8 cellular contexts compared by ENCODE assay signal in genomic region chr5:152349683-152350526, GRCh38. TPM values are rescaled to one million over a fixed set of nuclear protein-coding genes. Genes with fewer than 3 reads are reported as not detected.
DNase-seq lines count a peak whose midpoint lies in the region; ATAC-seq and TF ChIP-seq lines count a peak whose summit lies in the region.

No MANE protein-coding gene starts in this region.

- CTCF ChIA-PET in CD4-positive, alpha-beta T cell (lab: Charles Lee) = interaction anchor here (0.5 to 1.0 kb wide), 2 partner anchors 523 to 688 kb away, joined by 3 read pairs; no protein-coding TSS in a partner anchor

- peaks cover 2% of the 10 kb centered on the region for H3K9me3 Mint-ChIP-seq in CD4-positive, alpha-beta T cell

- H3K27ac ChIP-seq in CD4-positive, alpha-beta T cell (ENCODE audit: low read depth, low read length) = no peak overlapping the region

- peak; percentile 43 for TF ChIP-seq CTCF in CD4-positive, alpha-beta T cell (IDR thresholded peaks at IDR 0.05)

- H3K27ac Mint-ChIP-seq in CD4-positive, alpha-beta T cell = no peak overlapping the region

- no peak for ATAC-seq in CD4-positive, alpha-beta T cell (ENCODE audit: poor library complexity)
- ATAC-seq in GM18519 (IDR thresholded peaks at IDR 0.05; ENCODE audit: low FRiP score, unreplicated experiment) (peak; percentile 93), HG02970 (IDR thresholded peaks at IDR 0.05; ENCODE audit: low FRiP score, unreplicated experiment) (peak; percentile 83), HG03196 (IDR thresholded peaks at IDR 0.05; ENCODE audit: unreplicated experiment) (no peak)

- H3K27me3 Mint-ChIP-seq in CD4-positive, alpha-beta T cell = no peaks in the 10 kb centered on the region

- POLR2A ChIA-PET in CD4-positive, alpha-beta T cell (lab: Charles Lee) = interaction anchor here (1.5 kb wide), 1 partner anchor 578 kb away, joined by 4 read pairs; the partner anchor contains the start of gene G3BP1

- no peaks in the 10 kb centered on the region for H3K4me1 Mint-ChIP-seq in CD4-positive, alpha-beta T cell (ENCODE audit: low read depth)

- peaks cover 4% of the 10 kb centered on the region for H3K27me3 ChIP-seq in CD4-positive, alpha-beta T cell (ENCODE audit: control insufficient read depth, insufficient read depth, low read length)

- no peaks in the 10 kb centered on the region for H3K9me3 ChIP-seq in CD4-positive, alpha-beta T cell (ENCODE audit: control insufficient read depth, low read length)

- H3K4me3 Mint-ChIP-seq in CD4-positive, alpha-beta T cell = no peak overlapping the region

- intact Hi-C loops in CD4-positive, alpha-beta T cell (cut with DNase I, micrococcal nuclease) = loop anchor here (2.0 to 5.0 kb wide), 4 partner anchors 523 to 693 kb away; no protein-coding TSS in a partner anchor

- peak in 4 of 10 experiments; percentile 1 to 6 (median 2) for DNase-seq in CD4-positive, alpha-beta T cell
- peak; percentile 27 for DNase-seq in NCI-H2227 treated with DMSO at 0.1 percent for 48 hours (lab: John Stamatoyannopoulos, UW)
- DNase-seq in amygdala (lab: John Stamatoyannopoulos, UW) = peak in 34 of 56 donors; percentile 1 to 54 (median 12)
- peak; percentile 11 for DNase-seq in iPS DF 4.7 (ENCODE audit: extremely low read depth, low spot score)
- peak; percentile 0 for DNase-seq in stimulated activated CD8-positive, alpha-beta memory T cell treated with anti-CD3 and anti-CD28 coated beads, Interleukin-4, amount 100 ng/mL, for 24 hours (ENCODE audit: low read depth)

- H3K36me3 Mint-ChIP-seq in CD4-positive, alpha-beta T cell (ENCODE audit: low read depth) = no peaks in the 10 kb centered on the region

RNA-seq across cellular contexts. Expression of gene NMUR2, which starts 55.2 kb away (rescaled TPM):
- not detected for total RNA-seq in CD4-positive, alpha-beta T cell

Comparison
In these comparisons a context has a peak if more than half of its experiments do, and no peak if none do; other contexts are left out.
1. ATAC-seq: peak in GM18519 (single experiment) and HG02970 (single experiment); none in CD4-positive, alpha-beta T cell (single experiment) and HG03196 (single experiment).